29 cellular contexts compared by ENCODE assay signal in the genomic region with DNA sequence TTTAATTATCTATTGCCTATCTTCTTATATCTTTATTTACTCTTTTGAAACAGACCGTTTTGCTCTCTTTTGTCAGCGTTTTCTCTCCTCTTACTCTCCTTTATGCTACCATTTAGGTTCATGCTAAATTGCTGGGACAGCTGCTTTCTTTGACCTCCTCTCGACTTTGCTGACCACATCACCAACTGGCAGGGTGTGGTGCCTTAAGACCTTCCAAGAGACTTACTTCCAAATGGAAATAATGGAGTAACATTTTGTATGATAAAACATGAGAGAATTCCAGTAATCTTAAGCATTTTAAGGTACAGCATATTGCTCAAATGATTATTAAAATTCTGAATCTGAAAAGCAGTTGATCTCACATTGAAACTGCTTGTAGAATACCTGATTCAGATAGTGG.
"Had no signal": no experiment of that assay in that cellular context is flagged by ENCODE, and none has a peak within 500 bp of the region (broad histone marks: within the 10 kb centered on the region; RNA-seq: fewer than 3 reads in every experiment).

No MANE protein-coding gene starts in this region.

- DNase-seq: activated CD4-positive, alpha-beta memory T cell treated with anti-CD3 and anti-CD28 coated beads for 36 hours; activated CD4-positive, alpha-beta T cell treated with anti-CD3 and anti-CD28 coated beads, Interleukin-2, amount 10 ng/mL, durations not matched to agents 24 days and 14 days; activated CD8-positive, alpha-beta memory T cell treated with anti-CD3 and anti-CD28 coated beads, Interleukin-2, amount 50 U/mL, for 4 hours; activated effector memory CD4-positive, alpha-beta T cell treated with anti-CD3 and anti-CD28 coated beads, Interleukin-2, amount 50 U/mL, for 16 hours; activated naive CD4-positive, alpha-beta T cell treated with anti-CD3 and anti-CD28 coated beads, Interleukin-2, amount 10 ng/mL, durations not matched to agents 7 days and 5 days; activated naive CD8-positive, alpha-beta T cell treated with anti-CD3 and anti-CD28 coated beads, Interleukin-2, amount 10 ng/mL, durations not matched to agents 7 days and 5 days; activated T-cell treated with anti-CD3 and anti-CD28 coated beads, Interleukin-2, amount 50 U/mL, for 1 hour; endodermal cell; gastrocnemius medialis; glutamatergic neuron; islet precursor cell; left ventricle myocardium superior; mucosa of descending colon; naive B cell; ovary; stimulated activated CD4-positive, alpha-beta T cell treated with anti-CD3 and anti-CD28 coated beads, Interleukin-2, amount 100 ng/mL, for 48 hours; stimulated activated naive CD4-positive, alpha-beta T cell treated with Interleukin-2 at 50 U/mL for 16 hours; T-helper 9 cell; testis; transverse colon; WERI-Rb-1 had no signal

- H3K36me3 Mint-ChIP-seq: activated CD4-positive, alpha-beta memory T cell treated with anti-CD3 and anti-CD28 coated beads for 36 hours; activated naive CD4-positive, alpha-beta T cell treated with anti-CD3 and anti-CD28 coated beads, Interleukin-2, amount 10 ng/mL, durations not matched to agents 7 days and 5 days; activated naive CD8-positive, alpha-beta T cell treated with anti-CD3 and anti-CD28 coated beads, Interleukin-2, amount 10 ng/mL, durations not matched to agents 7 days and 5 days had no signal

- ATAC-seq: activated CD4-positive, CD25-positive, alpha-beta regulatory T cell treated with anti-CD3 and anti-CD28 coated beads, Interleukin-2, amount 50 U/mL, for 24 hours; esophagus mucosa; gastrocnemius medialis; left ventricle myocardium superior; mucosa of descending colon had no signal

- H3K27ac ChIP-seq: gastrocnemius medialis, ovary, right atrium auricular region, testis, transverse colon, WERI-Rb-1 had no signal

- H3K27me3 Mint-ChIP-seq: activated CD4-positive, alpha-beta memory T cell treated with anti-CD3 and anti-CD28 coated beads for 36 hours; activated naive CD4-positive, alpha-beta T cell treated with anti-CD3 and anti-CD28 coated beads, Interleukin-2, amount 10 ng/mL, durations not matched to agents 7 days and 5 days; dendritic cell treated with granulocyte-macrophage colony-stimulating factor and Interleukin-4, amounts not matched to agents 40 ng/mL and 50 ng/mL, for 4 days; naive B cell; progenitor cell of endocrine pancreas had no signal

- H3K27me3 ChIP-seq: ascending aorta, gastrocnemius medialis, ovary, right atrium auricular region, testis, transverse colon had no signal

- H3K4me3 ChIP-seq: ascending aorta, gastrocnemius medialis, mucosa of descending colon, ovary, right atrium auricular region, testis, transverse colon had no signal

- H3K36me3 ChIP-seq: ascending aorta, gastrocnemius medialis, ovary, right atrium auricular region, transverse colon, WERI-Rb-1 had no signal

- H3K9me3 Mint-ChIP-seq: activated CD4-positive, alpha-beta memory T cell treated with anti-CD3 and anti-CD28 coated beads for 36 hours; activated CD4-positive, alpha-beta T cell treated with anti-CD3 and anti-CD28 coated beads, Interleukin-2, amount 10 ng/mL, durations not matched to agents 24 days and 14 days; activated naive CD4-positive, alpha-beta T cell treated with anti-CD3 and anti-CD28 coated beads, Interleukin-2, amount 10 ng/mL, durations not matched to agents 7 days and 5 days; activated naive CD8-positive, alpha-beta T cell treated with anti-CD3 and anti-CD28 coated beads, Interleukin-2, amount 10 ng/mL, durations not matched to agents 7 days and 5 days; activated T-helper 1 cell treated with anti-CD3 and anti-CD28 coated beads, Interleukin-12 subunit alpha, Interleukin-12 subunit beta, Interleukin-2, Interleukin-4 antibody, amounts not matched to agents 30 ng/mL and 10 ng/mL and 1 ng/mL, durations not matched to agents 14 hours and 24 hours and 36 hours; dendritic cell treated with granulocyte-macrophage colony-stimulating factor and Interleukin-4, amounts not matched to agents 40 ng/mL and 50 ng/mL, for 4 days; endodermal cell; T-helper 1 cell treated with Interleukin-12 subunit alpha and Interleukin-12 subunit beta and Interleukin-4 antibody, amounts not matched to agents 30 μg/mL and 1 μg/mL, for 36 hours had no signal

- H3K27ac Mint-ChIP-seq: activated CD4-positive, alpha-beta memory T cell treated with anti-CD3 and anti-CD28 coated beads for 36 hours; activated CD4-positive, alpha-beta T cell treated with anti-CD3 and anti-CD28 coated beads, Interleukin-2, amount 10 ng/mL, durations not matched to agents 24 days and 14 days; activated naive CD4-positive, alpha-beta T cell treated with anti-CD3 and anti-CD28 coated beads, Interleukin-2, amount 10 ng/mL, durations not matched to agents 7 days and 5 days; activated naive CD8-positive, alpha-beta T cell treated with anti-CD3 and anti-CD28 coated beads, Interleukin-2, amount 10 ng/mL, durations not matched to agents 7 days and 5 days; activated T-helper 1 cell treated with anti-CD3 and anti-CD28 coated beads, Interleukin-12 subunit alpha, Interleukin-12 subunit beta, Interleukin-2, Interleukin-4 antibody, amounts not matched to agents 30 ng/mL and 10 ng/mL and 1 ng/mL, durations not matched to agents 14 hours and 24 hours and 36 hours; dendritic cell treated with granulocyte-macrophage colony-stimulating factor and Interleukin-4, amounts not matched to agents 40 ng/mL and 50 ng/mL, for 4 days; endodermal cell; progenitor cell of endocrine pancreas; T-helper 1 cell treated with Interleukin-12 subunit alpha and Interleukin-12 subunit beta and Interleukin-4 antibody, amounts not matched to agents 30 μg/mL and 1 μg/mL, for 36 hours had no signal

- H3K4me1 Mint-ChIP-seq: activated CD4-positive, alpha-beta T cell treated with anti-CD3 and anti-CD28 coated beads, Interleukin-2, amount 10 ng/mL, durations not matched to agents 24 days and 14 days; activated naive CD4-positive, alpha-beta T cell treated with anti-CD3 and anti-CD28 coated beads, Interleukin-2, amount 10 ng/mL, durations not matched to agents 7 days and 5 days; activated naive CD8-positive, alpha-beta T cell treated with anti-CD3 and anti-CD28 coated beads, Interleukin-2, amount 10 ng/mL, durations not matched to agents 7 days and 5 days had no signal

- H3K4me3 Mint-ChIP-seq: activated CD4-positive, alpha-beta memory T cell treated with anti-CD3 and anti-CD28 coated beads for 36 hours; activated CD4-positive, alpha-beta T cell treated with anti-CD3 and anti-CD28 coated beads, Interleukin-2, amount 10 ng/mL, durations not matched to agents 24 days and 14 days; activated naive CD4-positive, alpha-beta T cell treated with anti-CD3 and anti-CD28 coated beads, Interleukin-2, amount 10 ng/mL, durations not matched to agents 7 days and 5 days; activated naive CD8-positive, alpha-beta T cell treated with anti-CD3 and anti-CD28 coated beads, Interleukin-2, amount 10 ng/mL, durations not matched to agents 7 days and 5 days; activated T-helper 1 cell treated with anti-CD3 and anti-CD28 coated beads, Interleukin-12 subunit alpha, Interleukin-12 subunit beta, Interleukin-2, Interleukin-4 antibody, amounts not matched to agents 30 ng/mL and 10 ng/mL and 1 ng/mL, durations not matched to agents 14 hours and 24 hours and 36 hours; dendritic cell treated with granulocyte-macrophage colony-stimulating factor and Interleukin-4, amounts not matched to agents 40 ng/mL and 50 ng/mL, for 4 days; endodermal cell; naive B cell; T-helper 1 cell treated with Interleukin-12 subunit alpha and Interleukin-12 subunit beta and Interleukin-4 antibody, amounts not matched to agents 30 μg/mL and 1 μg/mL, for 36 hours had no signal

- H3K4me1 ChIP-seq: right atrium auricular region, testis had no signal

- H3K9me3 ChIP-seq: ascending aorta, gastrocnemius medialis, mucosa of descending colon, ovary, right atrium auricular region, testis, transverse colon had no signal
